ENCODE assay signal across 10 cellular contexts in the genomic region with DNA sequence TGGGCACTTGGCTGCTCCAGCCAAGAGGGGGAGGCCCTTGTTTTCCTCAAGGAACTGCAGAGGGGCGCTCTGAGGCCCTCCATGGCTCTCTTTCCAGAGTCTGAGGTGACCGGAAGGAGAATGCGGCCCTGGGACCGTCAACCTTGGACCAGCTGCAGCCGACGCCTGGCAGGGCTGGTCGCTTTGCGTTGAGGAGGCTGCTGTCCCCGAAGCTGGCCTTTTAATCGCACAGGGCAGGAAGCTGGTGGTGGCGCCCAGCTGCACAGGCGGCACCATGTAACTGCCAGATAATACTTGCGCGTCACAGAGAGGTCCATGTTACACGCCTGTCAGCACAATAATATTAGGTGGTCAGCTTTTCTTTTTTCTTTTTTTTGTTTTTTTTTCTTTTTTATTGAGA. TPM values are rescaled to one million over a fixed set of nuclear protein-coding genes. Genes with fewer than 3 reads are reported as not detected.
DNase-seq lines count a peak whose midpoint lies in the region; ATAC-seq, FAIRE-seq and TF ChIP-seq lines count a peak whose summit lies in the region.
"Had no signal": no experiment of that assay in that cellular context is flagged by ENCODE, and none has a peak within 500 bp of the region (broad histone marks: within the 10 kb centered on the region; RNA-seq: fewer than 3 reads in every experiment).

No MANE protein-coding gene starts in this region.

- H3K36me3 Mint-ChIP-seq in activated T-helper 1 cell treated with anti-CD3 and anti-CD28 coated beads, Interleukin-12 subunit alpha, Interleukin-12 subunit beta, Interleukin-2, Interleukin-4 antibody, amounts not matched to agents 30 ng/mL and 10 ng/mL and 1 ng/mL, durations not matched to agents 14 hours and 24 hours and 36 hours (ENCODE audit: low read depth), result peaks cover 9% of the 10 kb centered on the region
- H3K36me3 Mint-ChIP-seq in natural killer cell treated with Interleukin-12 subunit alpha and Interleukin-12 subunit beta and Interleukin-15 and Interleukin-18, amount 100 ng/mL, for 72 hours, result no peaks in the 10 kb centered on the region

- peak overlapping the region; percentile 90 for H3K4me3 Mint-ChIP-seq in activated T-helper 1 cell treated with anti-CD3 and anti-CD28 coated beads, Interleukin-12 subunit alpha, Interleukin-12 subunit beta, Interleukin-2, Interleukin-4 antibody, amounts not matched to agents 30 ng/mL and 10 ng/mL and 1 ng/mL, durations not matched to agents 14 hours and 24 hours and 36 hours
- peak overlapping the region; percentile 93 for H3K4me3 Mint-ChIP-seq in natural killer cell treated with Interleukin-12 subunit alpha and Interleukin-12 subunit beta and Interleukin-15 and Interleukin-18, amount 100 ng/mL, for 72 hours

- peak overlapping the region; percentile 84 for H3K27ac ChIP-seq in C4-2B
- H3K27ac ChIP-seq: cardiac muscle cell, ovary had no signal

- no peak overlapping the region for H3K27ac Mint-ChIP-seq in activated T-helper 1 cell treated with anti-CD3 and anti-CD28 coated beads, Interleukin-12 subunit alpha, Interleukin-12 subunit beta, Interleukin-2, Interleukin-4 antibody, amounts not matched to agents 30 ng/mL and 10 ng/mL and 1 ng/mL, durations not matched to agents 14 hours and 24 hours and 36 hours
- peak overlapping the region; percentile 66 to 84 for H3K27ac Mint-ChIP-seq in natural killer cell treated with Interleukin-12 subunit alpha and Interleukin-12 subunit beta and Interleukin-15 and Interleukin-18, amount 100 ng/mL, for 72 hours

- intact Hi-C loops in activated T-helper 1 cell treated with anti-CD3 and anti-CD28 coated beads, Interleukin-12 subunit alpha, Interleukin-12 subunit beta, Interleukin-2, Interleukin-4 antibody, amounts not matched to agents 30 ng/mL and 10 ng/mL and 1 ng/mL, durations not matched to agents 14 hours and 24 hours and 36 hours (cut with micrococcal nuclease), result loop anchor here (2.0 to 5.0 kb wide), 4 partner anchors 34 to 726 kb away; a partner anchor contains a TSS

- peaks cover 27% of the 10 kb centered on the region for H3K4me1 Mint-ChIP-seq in activated T-helper 1 cell treated with anti-CD3 and anti-CD28 coated beads, Interleukin-12 subunit alpha, Interleukin-12 subunit beta, Interleukin-2, Interleukin-4 antibody, amounts not matched to agents 30 ng/mL and 10 ng/mL and 1 ng/mL, durations not matched to agents 14 hours and 24 hours and 36 hours (ENCODE audit: low read depth)
- peaks cover 19 to 26% of the 10 kb centered on the region in 2 donors for H3K4me1 Mint-ChIP-seq in natural killer cell treated with Interleukin-12 subunit alpha and Interleukin-12 subunit beta and Interleukin-15 and Interleukin-18, amount 100 ng/mL, for 72 hours (ENCODE audit: low read depth in 2 of 2)

- TF ChIP-seq POLR2A in GM12891 (IDR thresholded peaks at IDR 0.05; ENCODE audit: low read depth, low read length), result no peak

- FAIRE-seq in GM12891 (lab: Jason Lieb, UNC), result no peak

- no peaks in the 10 kb centered on the region for H3K27me3 Mint-ChIP-seq in activated T-helper 1 cell treated with anti-CD3 and anti-CD28 coated beads, Interleukin-12 subunit alpha, Interleukin-12 subunit beta, Interleukin-2, Interleukin-4 antibody, amounts not matched to agents 30 ng/mL and 10 ng/mL and 1 ng/mL, durations not matched to agents 14 hours and 24 hours and 36 hours (ENCODE audit: insufficient read depth)
- no peaks in the 10 kb centered on the region for H3K27me3 Mint-ChIP-seq in natural killer cell treated with Interleukin-12 subunit alpha and Interleukin-12 subunit beta and Interleukin-15 and Interleukin-18, amount 100 ng/mL, for 72 hours

- DNase-seq in DMS53 treated with DMSO at 0.1 percent for 48 hours (lab: John Stamatoyannopoulos, UW; ENCODE audit: unreplicated experiment), result peak; percentile 44
- DNase-seq in activated T-helper 1 cell treated with anti-CD3 and anti-CD28 coated beads, Interleukin-12 subunit alpha, Interleukin-12 subunit beta, Interleukin-2, Interleukin-4 antibody, amounts not matched to agents 30 ng/mL and 10 ng/mL and 1 ng/mL, durations not matched to agents 14 hours and 24 hours and 36 hours (ENCODE audit: low spot score), result no peak
- no peak for DNase-seq in natural killer cell treated with Interleukin-12 subunit alpha and Interleukin-12 subunit beta and Interleukin-15 and Interleukin-18, amount 100 ng/mL, for 72 hours (ENCODE audit: low spot score)
- no peak for DNase-seq in GM12891 (ENCODE audit: insufficient read length, low spot score)
- DNase-seq in DMS79 (lab: John Stamatoyannopoulos, UW), result no peak

- no peak for TF ChIP-seq CTCF in C4-2B (conservative IDR thresholded peaks at IDR 0.05)

- H3K9me3 Mint-ChIP-seq in activated T-helper 1 cell treated with anti-CD3 and anti-CD28 coated beads, Interleukin-12 subunit alpha, Interleukin-12 subunit beta, Interleukin-2, Interleukin-4 antibody, amounts not matched to agents 30 ng/mL and 10 ng/mL and 1 ng/mL, durations not matched to agents 14 hours and 24 hours and 36 hours, result peaks cover 3% of the 10 kb centered on the region
- H3K9me3 Mint-ChIP-seq in natural killer cell treated with Interleukin-12 subunit alpha and Interleukin-12 subunit beta and Interleukin-15 and Interleukin-18, amount 100 ng/mL, for 72 hours, result no peaks in the 10 kb centered on the region

- ATAC-seq in natural killer cell treated with Interleukin-12 subunit alpha and Interleukin-12 subunit beta and Interleukin-15 and Interleukin-18, amount 100 ng/mL, for 72 hours, result no peak
- ATAC-seq in GM18498 (IDR thresholded peaks at IDR 0.05; ENCODE audit: unreplicated experiment), result no peak
- no peak for ATAC-seq in HG02870 (IDR thresholded peaks at IDR 0.05; ENCODE audit: unreplicated experiment)

TF ChIP-seq in GM12891, 5 proteins besides CTCF, POLR2A, EP300 and RAD21:
- TF ChIP-seq POLR2AphosphoS5 (IDR thresholded peaks at IDR 0.05; ENCODE audit: low read depth, low read length) (no peak), POU2F2 (IDR thresholded peaks at IDR 0.05; ENCODE audit: low read depth, low read length) (no peak), SPI1 (IDR thresholded peaks at IDR 0.05; ENCODE audit: low read depth, low read length) (no peak), PAX5 (IDR thresholded peaks at IDR 0.05; ENCODE audit: insufficient read depth, low read length, severe bottlenecking) (no peak), TAF1 (IDR thresholded peaks at IDR 0.05; ENCODE audit: low read depth, low read length) (no peak)
TF ChIP-seq in GM12891: peak in this region for 0.

RNA-seq across cellular contexts. Expression of a gene that starts 0.9 kb away (rescaled TPM):
- 19.7 and 22.6 TPM in 2 replicates for total RNA-seq in activated T-helper 1 cell treated with anti-CD3 and anti-CD28 coated beads, Interleukin-12 subunit alpha, Interleukin-12 subunit beta, Interleukin-2, Interleukin-4 antibody, amounts not matched to agents 30 ng/mL and 10 ng/mL and 1 ng/mL, durations not matched to agents 14 hours and 24 hours and 36 hours
- total RNA-seq in natural killer cell treated with Interleukin-12 subunit alpha and Interleukin-12 subunit beta and Interleukin-15 and Interleukin-18, amount 100 ng/mL, for 72 hours, result 10 to 100 TPM; 17.8 to 19.2 TPM
- 14.3 TPM for polyA plus RNA-seq in GM12891 (2012; ENCODE audit: low read depth, missing spikeins)

RNA-seq across cellular contexts. Expression of a gene that starts 42.2 kb away (rescaled TPM):
- 15.8 and 17.3 TPM in 2 replicates for total RNA-seq in activated T-helper 1 cell treated with anti-CD3 and anti-CD28 coated beads, Interleukin-12 subunit alpha, Interleukin-12 subunit beta, Interleukin-2, Interleukin-4 antibody, amounts not matched to agents 30 ng/mL and 10 ng/mL and 1 ng/mL, durations not matched to agents 14 hours and 24 hours and 36 hours
- 10 to 100 TPM; 15.1 to 27.8 TPM for total RNA-seq in natural killer cell treated with Interleukin-12 subunit alpha and Interleukin-12 subunit beta and Interleukin-15 and Interleukin-18, amount 100 ng/mL, for 72 hours
- 5.7 TPM for polyA plus RNA-seq in GM12891 (2012; ENCODE audit: low read depth, missing spikeins)
